In genomic region chr14:54772451-54772881, GRCh38 we compare ENCODE assay signal across 2 cellular contexts.
TF ChIP-seq lines count a peak whose summit lies in the region.

No MANE protein-coding gene starts in this region.

TF ChIP-seq in liver, 16 proteins besides CTCF, POLR2A, EP300 and RAD21 (continued from another document):
- TF ChIP-seq REST (IDR thresholded peaks at IDR 0.05) (no peak), HNF4A (conservative IDR thresholded peaks at IDR 0.05) (no peak), FOXA1 (IDR thresholded peaks at IDR 0.05) (no peak), TAF1 (conservative IDR thresholded peaks at IDR 0.05) (no peak), JUND (IDR thresholded peaks at IDR 0.05) (no peak), SP1 (IDR thresholded peaks at IDR 0.05) (no peak), YY1 (IDR thresholded peaks at IDR 0.05) (no peak), ATF3 (IDR thresholded peaks at IDR 0.05) (no peak), EGR1 (IDR thresholded peaks at IDR 0.05; ENCODE audit: low read depth in 2 of 2) (no peak), ZBTB33 (IDR thresholded peaks at IDR 0.05) (no peak), NR2F2 (IDR thresholded peaks at IDR 0.05) (no peak), RXRA (IDR thresholded peaks at IDR 0.05) (no peak), GABPA (IDR thresholded peaks at IDR 0.05 in 1 of 2, conservative IDR thresholded peaks at IDR 0.05 in 1 of 2) (no peak)
TF ChIP-seq in liver: peak in this region for 0.

TF ChIP-seq in HepG2, 621 proteins besides CTCF, POLR2A, EP300 and RAD21 (continued from another document):
- no peak for TF ChIP-seq ELK4 (CRISPR knock-in tag; IDR thresholded peaks at IDR 0.05; ENCODE audit: borderline replicate concordance)
- TF ChIP-seq KLF6 (CRISPR knock-in tag; IDR thresholded peaks at IDR 0.05) = no peak
- TF ChIP-seq GPBP1L1 (CRISPR knock-in tag; IDR thresholded peaks at IDR 0.05) = no peak
- no peak for TF ChIP-seq MTERF4 (CRISPR knock-in tag; IDR thresholded peaks at IDR 0.05)
- TF ChIP-seq BRCA1 (CRISPR knock-in tag; IDR thresholded peaks at IDR 0.05) = no peak
- no peak for TF ChIP-seq ARNT2 (CRISPR knock-in tag; IDR thresholded peaks at IDR 0.05; ENCODE audit: low read depth)
- TF ChIP-seq ATF3 (CRISPR knock-in tag; IDR thresholded peaks at IDR 0.05) = no peak
- no peak for TF ChIP-seq TRAFD1 (CRISPR knock-in tag; IDR thresholded peaks at IDR 0.05; ENCODE audit: borderline replicate concordance)
- no peak for TF ChIP-seq ZNF558 (CRISPR knock-in tag; IDR thresholded peaks at IDR 0.05; ENCODE audit: borderline replicate concordance)
- no peak for TF ChIP-seq MIER2 (CRISPR knock-in tag; IDR thresholded peaks at IDR 0.05)
- TF ChIP-seq ZNF549 (CRISPR knock-in tag; IDR thresholded peaks at IDR 0.05) = no peak
- TF ChIP-seq ZEB1 (IDR thresholded peaks at IDR 0.05; ENCODE audit: insufficient replicate concordance, low read depth) = no peak
- no peak for TF ChIP-seq ZNF3 (CRISPR knock-in tag; IDR thresholded peaks at IDR 0.05)
